ENCODE assay signal across 8 cellular contexts in genomic region chr22:41092023-41092817, GRCh38. TPM values are rescaled to one million over a fixed set of nuclear protein-coding genes. Genes with fewer than 3 reads are reported as not detected.
DNase-seq lines count a peak whose midpoint lies in the region; ATAC-seq and TF ChIP-seq lines count a peak whose summit lies in the region.

Gene EP300, plus strand, starts transcription at chr22:41092592. Its CDS starts 413 bp downstream, at chr22:41093005.

- peak within 1 kb of the TSS; percentile 99 for H3K9ac ChIP-seq in neural cell (ENCODE audit: low read length)

- H2AFZ ChIP-seq in neural cell (ENCODE audit: low read depth, low read length) = peak within 1 kb of the TSS; percentile 84

- CTCF ChIA-PET in Caco-2 (lab: Charles Lee) = interaction anchor here (3.2 kb wide), 1 partner anchor 170 kb away, joined by 14 read pairs; no protein-coding TSS in a partner anchor
- CTCF ChIA-PET in RWPE1 (lab: Yijun Ruan, JAX) = interaction anchor here (1.5 to 1.8 kb wide), 2 partner anchors 140 to 170 kb away, joined by 6 read pairs; no protein-coding TSS in a partner anchor

- ATAC-seq in GM19397 (IDR thresholded peaks at IDR 0.05; ENCODE audit: unreplicated experiment) = peak; percentile 45

- POLR2A ChIA-PET in Caco-2 (lab: Charles Lee) (interaction anchor here (0.7 to 5.3 kb wide), 3 partner anchors 70 to 269 kb away, joined by 5 to 29 read pairs (median 17); partner anchors contain the start of gene RBX1), RWPE1 (lab: Yijun Ruan, JAX; ENCODE audit: low non-redundant PET) (interaction anchor here (1.5 kb wide), 1 partner anchor 70 kb away, joined by 3 read pairs; no protein-coding TSS in a partner anchor)

- 0 out of 2 replicates have a peak, but pooled peaks cover 3% of the 10 kb centered on the region for H3K4me1 ChIP-seq in Caco-2
- H3K4me1 ChIP-seq in stomach = peaks cover 19 to 51% (median 34%) of the 10 kb centered on the region in 4 donors

- no peak for TF ChIP-seq RAD21 in neural cell (conservative IDR thresholded peaks at IDR 0.05)

- H3K4me3 Mint-ChIP-seq in Caco-2 (ENCODE audit: unreplicated experiment) = peak within 1 kb of the TSS; percentile 79

- peak; percentile 84 to 86 for DNase-seq in Caco-2
- DNase-seq in HK-2 (ENCODE audit: unreplicated experiment) = peak; percentile 76
- DNase-seq in RWPE1 (ENCODE audit: low spot score) = peak; percentile 36
- peak; percentile 82 for DNase-seq in activated effector memory CD4-positive, alpha-beta T cell treated with Interleukin-2 at 50 U/mL for 16 hours
- DNase-seq in fibroblast of the aortic adventitia (ENCODE audit: low read depth) = peak; percentile 59
- peak; percentile 72 for DNase-seq in stomach

- peaks cover 10% of the 10 kb centered on the region for H3K4me1 Mint-ChIP-seq in Caco-2 (ENCODE audit: low read depth, unreplicated experiment)

- TF ChIP-seq CTCF in Caco-2 (IDR thresholded peaks at IDR 0.05; ENCODE audit: insufficient read depth in 1 of 2, low read depth in 1 of 2, low read length in 1 of 2, severe bottlenecking in 1 of 2, unreplicated experiment in 1 of 2) (peak; percentile 30 to 42), RWPE1 (conservative IDR thresholded peaks at IDR 0.05; ENCODE audit: low read depth) (no peak), fibroblast of the aortic adventitia (IDR thresholded peaks at IDR 0.05; ENCODE audit: insufficient read depth, low read length) (peak; percentile 27), neural cell (IDR thresholded peaks at IDR 0.05; ENCODE audit: poor library complexity, severe bottlenecking) (peak; percentile 26), stomach (IDR thresholded peaks at IDR 0.05) (peak in 2 of 7 experiments; percentile 8 to 33)

- intact Hi-C loops in Caco-2 (cut with micrococcal nuclease; ENCODE audit: unreplicated experiment) = loop anchor here (5.0 kb wide), 1 partner anchor 45 kb away; no protein-coding TSS in a partner anchor
- intact Hi-C loops in stomach (cut with DNase I; ENCODE audit: low total_unique reads) = loop anchor here (5.0 kb wide), 1 partner anchor 140 kb away; the partner anchor contains the start of gene RBX1

- no peaks in the 10 kb centered on the region for H3K27me3 ChIP-seq in Caco-2 (replicated peaks; ENCODE audit: control insufficient read depth, insufficient read depth, low read length)
- H3K27me3 ChIP-seq in neural cell (ENCODE audit: insufficient read depth, low read depth, low read length) = no peaks in the 10 kb centered on the region
- no peaks in the 10 kb centered on the region for H3K27me3 ChIP-seq in stomach

- no peaks in the 10 kb centered on the region for H3K9me2 ChIP-seq in neural cell (ENCODE audit: insufficient read depth, low read length)

- H3K4me2 ChIP-seq in neural cell (ENCODE audit: low read length) = peak within 1 kb of the TSS; percentile 66

- TF ChIP-seq EP300 in neural cell (conservative IDR thresholded peaks at IDR 0.05; ENCODE audit: poor library complexity, severe bottlenecking) (no peak), stomach (IDR thresholded peaks at IDR 0.05) (no peak)

- WGBS in stomach, 5 donors = 0 to 2% (median 1%) methylated on average over 27 to 111 of the region's 112 CpGs

- no peaks in the 10 kb centered on the region for H3F3A ChIP-seq in neural cell (ENCODE audit: insufficient read depth, low read length, poor library complexity, severe bottlenecking)

- H3K27ac ChIP-seq in RWPE1 = peak within 1 kb of the TSS; percentile 99
- peak within 1 kb of the TSS; percentile 98 for H3K27ac ChIP-seq in neural cell (ENCODE audit: low read length)
- H3K27ac ChIP-seq in stomach = peak within 1 kb of the TSS; percentile 99 to 100 (median 100)

- peaks cover 49% of the 10 kb centered on the region for H3K79me2 ChIP-seq in neural cell (replicated peaks; ENCODE audit: insufficient read depth, low read length)

- no TSS peak for BruUV-seq in Caco-2 (replicated peaks; lab: Mats Ljungman, UMichigan)

- H3K4me3 ChIP-seq in Caco-2 (ENCODE audit: low read depth, low read length) (peak within 1 kb of the TSS; percentile 97), fibroblast of the aortic adventitia (ENCODE audit: low read depth, low read length) (peak within 1 kb of the TSS; percentile 89), neural cell (ENCODE audit: low read length) (peak within 1 kb of the TSS; percentile 92), stomach (peak within 1 kb of the TSS; percentile 71 to 98 (median 86))

- no peaks in the 10 kb centered on the region for H3K36me3 ChIP-seq in Caco-2 (ENCODE audit: control insufficient read depth, insufficient read depth, low read length)
- no peaks in the 10 kb centered on the region for H3K36me3 ChIP-seq in neural cell (ENCODE audit: insufficient read depth, low read length)
- H3K36me3 ChIP-seq in stomach = no peaks in the 10 kb centered on the region

- no peaks in the 10 kb centered on the region for H3K27me3 Mint-ChIP-seq in Caco-2 (ENCODE audit: insufficient read depth, unreplicated experiment)

- peaks cover 33% of the 10 kb centered on the region for H4K20me1 ChIP-seq in neural cell (ENCODE audit: insufficient read depth)

- no peak for TF ChIP-seq POLR2A in stomach (IDR thresholded peaks at IDR 0.05)

- H3K27ac Mint-ChIP-seq in Caco-2 (ENCODE audit: unreplicated experiment) = peak within 1 kb of the TSS; percentile 96

- H3K9me3 ChIP-seq in Caco-2 = no peaks in the 10 kb centered on the region
- no peaks in the 10 kb centered on the region for H3K9me3 ChIP-seq in neural cell (ENCODE audit: low read length)
- H3K9me3 ChIP-seq in stomach = no peaks in the 10 kb centered on the region

- peaks cover 43% of the 10 kb centered on the region for H3K36me3 Mint-ChIP-seq in Caco-2 (ENCODE audit: insufficient read depth, unreplicated experiment)

- H3K9me3 Mint-ChIP-seq in Caco-2 (ENCODE audit: unreplicated experiment) = no peaks in the 10 kb centered on the region

TF ChIP-seq in neural cell, 6 proteins besides CTCF, POLR2A, EP300 and RAD21:
- TF ChIP-seq REST (IDR thresholded peaks at IDR 0.05; ENCODE audit: borderline replicate concordance) (peak; percentile 18), SMC3 (conservative IDR thresholded peaks at IDR 0.05; ENCODE audit: poor library complexity) (no peak), EZH2 (IDR thresholded peaks at IDR 0.05; ENCODE audit: borderline replicate concordance, insufficient read depth, low read length, poor library complexity, severe bottlenecking) (no peak), POLR2AphosphoS5 (IDR thresholded peaks at IDR 0.05) (peak; percentile 78), TAF1 (IDR thresholded peaks at IDR 0.05; ENCODE audit: low read depth) (peak; percentile 65), MXI1 (conservative IDR thresholded peaks at IDR 0.05; ENCODE audit: poor library complexity, severe bottlenecking) (peak; percentile 29)

RNA-seq across cellular contexts. Expression of gene EP300, which starts in this region (rescaled TPM):
- total RNA-seq in Caco-2 (2022) = 78.6 and 82.9 TPM in 2 replicates
- 49.0 and 85.5 TPM in 2 replicates for total RNA-seq in fibroblast of the aortic adventitia (ENCODE audit: low replicate concordance)
- 13.9 and 18.9 TPM in 2 replicates for polyA plus RNA-seq in neural cell
- 93.5 and 114 TPM in 2 replicates for polyA minus RNA-seq in neural cell
- total RNA-seq in stomach = 100 to 1,000 TPM in 3 of 5 donors, 10 to 100 TPM in 2; 75.0 to 164 (median 116) TPM
- polyA plus RNA-seq in stomach = 1 to 10 TPM; 4.3 to 6.0 (median 5.7) TPM

Comparison
In these comparisons a context has a peak if more than half of its experiments do, and no peak if none do; other contexts are left out.
1. Peak in every context shown above with its lines: DNase-seq, ATAC-seq, H3K4me3 ChIP-seq and H3K27ac ChIP-seq.